In the genomic region with DNA sequence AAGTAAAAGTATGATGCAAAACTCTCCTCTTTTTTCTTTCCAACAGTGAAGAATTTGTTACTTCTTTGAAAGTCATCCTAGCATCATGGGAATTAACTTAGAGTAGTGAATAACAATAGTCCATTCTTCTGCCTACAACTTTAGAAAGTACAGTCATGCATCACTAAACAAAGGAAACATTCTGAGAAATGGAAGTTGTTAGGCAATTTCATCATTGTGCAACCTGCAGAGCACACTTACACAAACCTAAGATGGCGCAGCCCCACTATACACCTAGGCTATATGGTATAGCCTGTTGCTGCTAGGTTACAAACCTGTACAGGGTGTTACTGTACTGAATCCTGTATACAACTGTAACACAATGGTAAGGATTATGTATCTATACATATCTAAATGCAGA, we compare ENCODE assay signal across 20 cellular contexts.
DNase-seq lines count a peak whose midpoint lies in the region; ATAC-seq, FAIRE-seq and TF ChIP-seq lines count a peak whose summit lies in the region.
"Had no signal": no experiment of that assay in that cellular context is flagged by ENCODE, and none has a peak within 500 bp of the region (broad histone marks: within the 10 kb centered on the region; RNA-seq: fewer than 3 reads in every experiment).

No MANE protein-coding gene starts in this region.

- no peak for TF ChIP-seq RAD21 in GM12878 (IDR thresholded peaks at IDR 0.05; ENCODE audit: insufficient read depth, low read depth, low read length)

- no peak for TF ChIP-seq POLR2A in GM12878 (IDR thresholded peaks at IDR 0.05; ENCODE audit: low read depth, low read length)
- TF ChIP-seq POLR2A in H54 (IDR thresholded peaks at IDR 0.05; ENCODE audit: low read depth, low read length): no peak

- ATAC-seq in GM12878: peak; percentile 54
- ATAC-seq: heart right ventricle had no signal

- H3K36me3 ChIP-seq in GM12878 (ENCODE audit: control insufficient read depth in 2 of 2, insufficient read depth in 2 of 2, low read length in 1 of 2): no peaks in the 10 kb centered on the region
- no peaks in the 10 kb centered on the region for H3K36me3 ChIP-seq in keratinocyte (ENCODE audit: control insufficient read depth in 2 of 2, extremely low read depth in 1 of 2, insufficient read depth in 2 of 2, low read length in 2 of 2)
- H3K36me3 ChIP-seq in MM.1S (replicated peaks; ENCODE audit: insufficient read depth, low read length): no peaks in the 10 kb centered on the region
- H3K36me3 ChIP-seq: adrenal gland, HAP-1, heart right ventricle, right atrium auricular region, WERI-Rb-1 had no signal

- H4K20me1 ChIP-seq in GM12878 (ENCODE audit: control insufficient read depth, insufficient read depth) (no peaks in the 10 kb centered on the region), keratinocyte (ENCODE audit: control insufficient read depth, extremely low read depth, insufficient read depth, low read length) (no peaks in the 10 kb centered on the region), MM.1S (ENCODE audit: insufficient read depth, low read length) (no peaks in the 10 kb centered on the region)

- FAIRE-seq in GM12878 (lab: Jason Lieb, UNC) (no peak), keratinocyte (lab: Jason Lieb, UNC) (peak; percentile 13), H54 (lab: Jason Lieb, UNC) (no peak)

- H3K4me2 ChIP-seq in GM12878 (ENCODE audit: control insufficient read depth, insufficient read depth) (no peak overlapping the region), keratinocyte (ENCODE audit: control insufficient read depth, extremely low read depth, insufficient read depth, low read depth, low read length) (peak overlapping the region; percentile 2), MM.1S (ENCODE audit: low read depth, low read length) (no peak overlapping the region)

- H3K9ac ChIP-seq in GM12878 (ENCODE audit: control insufficient read depth, insufficient read depth, low read length): no peak overlapping the region
- no peak overlapping the region for H3K9ac ChIP-seq in keratinocyte (ENCODE audit: control insufficient read depth, extremely low read depth, insufficient read depth, low read length)
- H3K9ac ChIP-seq in MM.1S (ENCODE audit: low read length): no peak overlapping the region

- H3K27me3 ChIP-seq in GM12878 (replicated peaks in 1 of 2; ENCODE audit: control insufficient read depth in 2 of 2, insufficient read depth in 2 of 2, low read length in 1 of 2): no peaks in the 10 kb centered on the region
- H3K27me3 ChIP-seq in keratinocyte (ENCODE audit: control insufficient read depth, extremely low read depth, insufficient read depth, low read length): no peaks in the 10 kb centered on the region
- no peaks in the 10 kb centered on the region for H3K27me3 ChIP-seq in MM.1S (replicated peaks; ENCODE audit: insufficient read depth, low read length)
- H3K27me3 ChIP-seq: adrenal gland, dorsolateral prefrontal cortex, heart right ventricle, right atrium auricular region had no signal

- H3K9me2 ChIP-seq in MM.1S (replicated peaks; ENCODE audit: insufficient read depth, low read length): no peaks in the 10 kb centered on the region

- no peak overlapping the region for H3K4me3 ChIP-seq in GM12878
- no peak overlapping the region for H3K4me3 ChIP-seq in keratinocyte (ENCODE audit: control insufficient read depth in 2 of 3, extremely low read depth in 1 of 3, insufficient read depth in 2 of 3, low read depth in 1 of 3, low read length in 3 of 3)
- no peak overlapping the region for H3K4me3 ChIP-seq in MM.1S (ENCODE audit: low read length)
- H3K4me3 ChIP-seq: adrenal gland, dorsolateral prefrontal cortex, HAP-1, heart right ventricle, right atrium auricular region had no signal

- 5% methylated on average over 1 of the region's 1 CpG for WGBS in GM12878 (ENCODE audit: insufficient coverage, insufficient replicate concordance, low lambda C conversion rate, missing lambda C conversion rate)

- intact Hi-C loops in GM12878 (cut with micrococcal nuclease; ENCODE audit: unreplicated experiment): loop anchor here (10.0 kb wide), 1 partner anchor 422 kb away; no protein-coding TSS in a partner anchor

- in situ Hi-C loops in GM12878 (cut with MboI): no loop called here

- H3F3A ChIP-seq in MM.1S (ENCODE audit: insufficient read depth, low read length): no peaks in the 10 kb centered on the region

- dilution Hi-C loops in keratinocyte (cut with MboI; ENCODE audit: extremely low pct_ligation_motif_present, low sequenced_read_pairs): no loop called here

- no peak for TF ChIP-seq EP300 in GM12878 (IDR thresholded peaks at IDR 0.05; ENCODE audit: borderline replicate concordance in 1 of 2, control insufficient read depth in 1 of 2, low read depth in 2 of 2, low read length in 2 of 2)

- DNase-seq in COLO829 (ENCODE audit: low spot score): peak; percentile 30
- DNase-seq in HT1080 (ENCODE audit: low read depth): peak; percentile 72
- no peak for DNase-seq in GM12878 (ENCODE audit: low read depth, low spot score)
- peak; percentile 40 for DNase-seq in keratinocyte (ENCODE audit: low read depth, low spot score)
- no peak for DNase-seq in MM.1S
- DNase-seq in effector CD8-positive, alpha-beta T cell (lab: John Stamatoyannopoulos, UW): no peak
- DNase-seq in H54 (ENCODE audit: insufficient read length, low spot score): no peak
- DNase-seq: activated gamma-delta T cell, adrenal gland, dorsolateral prefrontal cortex, heart right ventricle, immature natural killer cell, NCI-H1092, NCI-H2081 treated with DMSO at 0.1 percent for 48 hours, NCI-H510A treated with DMSO at 0.1 percent for 48 hours, occipital lobe, SHP77, WERI-Rb-1 had no signal

- H3K4me1 ChIP-seq in GM12878 (ENCODE audit: control insufficient read depth, insufficient read depth, low read length): no peaks in the 10 kb centered on the region
- peaks cover 7% of the 10 kb centered on the region for H3K4me1 ChIP-seq in keratinocyte (ENCODE audit: control insufficient read depth, extremely low read depth, insufficient read depth, low read length)
- H3K4me1 ChIP-seq in MM.1S (ENCODE audit: low read length): no peaks in the 10 kb centered on the region
- H3K4me1 ChIP-seq: HAP-1, heart right ventricle, right atrium auricular region had no signal

- BruUV-seq in GM12878 (replicated peaks; lab: Mats Ljungman, UMichigan): no TSS peak

- H3K79me2 ChIP-seq in GM12878 (ENCODE audit: control insufficient read depth, insufficient read depth, low read length) (no peaks in the 10 kb centered on the region), keratinocyte (ENCODE audit: control insufficient read depth, insufficient read depth, low read length) (no peaks in the 10 kb centered on the region), MM.1S (ENCODE audit: low read length) (no peaks in the 10 kb centered on the region)

- SMC1A ChIA-PET in GM12878 (lab: Charles Lee; ENCODE audit: uncharacterized antibody, unreplicated experiment): no interaction called here

- TF ChIP-seq CTCF in GM12878 (IDR thresholded peaks at IDR 0.05 in 2 of 3, conservative IDR thresholded peaks at IDR 0.05 in 1 of 3; ENCODE audit: control insufficient read depth in 2 of 3, extremely low read depth in 1 of 3, insufficient read depth in 1 of 3, low read depth in 3 of 3, low read length in 3 of 3) (no peak), keratinocyte (optimal IDR thresholded peaks at IDR 0.05 in 1 of 3, IDR thresholded peaks at IDR 0.05 in 1 of 3, conservative IDR thresholded peaks at IDR 0.05 in 1 of 3; ENCODE audit: extremely low read depth in 1 of 3, insufficient read depth in 2 of 3, low read length in 3 of 3) (no peak), MM.1S (IDR thresholded peaks at IDR 0.05; ENCODE audit: low read length) (no peak)

- H2AFZ ChIP-seq in GM12878 (ENCODE audit: control insufficient read depth, low read depth, low read length): no peak overlapping the region
- H2AFZ ChIP-seq in keratinocyte (ENCODE audit: control insufficient read depth, low read length): no peak overlapping the region
- no peak overlapping the region for H2AFZ ChIP-seq in MM.1S (ENCODE audit: low read length)

- H3K9me1 ChIP-seq in keratinocyte (ENCODE audit: control insufficient read depth, extremely low read depth, insufficient read depth, low read length): no peaks in the 10 kb centered on the region

- RAD21 ChIA-PET in GM12878 (lab: Charles Lee; ENCODE audit: unreplicated experiment): no interaction called here

- H3K9me3 ChIP-seq in GM12878 (replicated peaks; ENCODE audit: control insufficient read depth, insufficient read depth, low read length): no peaks in the 10 kb centered on the region
- H3K9me3 ChIP-seq in keratinocyte (ENCODE audit: control insufficient read depth, low read depth, low read length): no peaks in the 10 kb centered on the region
- H3K9me3 ChIP-seq in MM.1S (replicated peaks; ENCODE audit: insufficient read depth, low read length): no peaks in the 10 kb centered on the region
- H3K9me3 ChIP-seq: adrenal gland, HAP-1, right atrium auricular region had no signal

- H3K27ac ChIP-seq in GM12878 (ENCODE audit: control insufficient read depth, insufficient read depth): no peak overlapping the region
- H3K27ac ChIP-seq in keratinocyte (ENCODE audit: control insufficient read depth, insufficient read depth, low read length): no peak overlapping the region
- no peak overlapping the region for H3K27ac ChIP-seq in MM.1S (ENCODE audit: low read length)
- H3K27ac ChIP-seq: adrenal gland, dorsolateral prefrontal cortex, heart right ventricle, right atrium auricular region, WERI-Rb-1 had no signal

- POLR2A ChIA-PET in GM12878 (lab: Charles Lee): no interaction called here

- CTCF ChIA-PET in GM12878 (lab: Yijun Ruan, JAX): no interaction called here

TF ChIP-seq in GM12878, 131 proteins besides CTCF, POLR2A, EP300 and RAD21 (continues in another document):
- TF ChIP-seq, protein P1, sequence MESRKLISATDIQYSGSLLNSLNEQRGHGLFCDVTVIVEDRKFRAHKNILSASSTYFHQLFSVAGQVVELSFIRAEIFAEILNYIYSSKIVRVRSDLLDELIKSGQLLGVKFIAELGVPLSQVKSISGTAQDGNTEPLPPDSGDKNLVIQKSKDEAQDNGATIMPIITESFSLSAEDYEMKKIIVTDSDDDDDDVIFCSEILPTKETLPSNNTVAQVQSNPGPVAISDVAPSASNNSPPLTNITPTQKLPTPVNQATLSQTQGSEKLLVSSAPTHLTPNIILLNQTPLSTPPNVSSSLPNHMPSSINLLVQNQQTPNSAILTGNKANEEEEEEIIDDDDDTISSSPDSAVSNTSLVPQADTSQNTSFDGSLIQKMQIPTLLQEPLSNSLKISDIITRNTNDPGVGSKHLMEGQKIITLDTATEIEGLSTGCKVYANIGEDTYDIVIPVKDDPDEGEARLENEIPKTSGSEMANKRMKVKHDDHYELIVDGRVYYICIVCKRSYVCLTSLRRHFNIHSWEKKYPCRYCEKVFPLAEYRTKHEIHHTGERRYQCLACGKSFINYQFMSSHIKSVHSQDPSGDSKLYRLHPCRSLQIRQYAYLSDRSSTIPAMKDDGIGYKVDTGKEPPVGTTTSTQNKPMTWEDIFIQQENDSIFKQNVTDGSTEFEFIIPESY (IDR thresholded peaks at IDR 0.05): no peak

Comparison
In these comparisons a context has a peak if more than half of its experiments do, and no peak if none do; other contexts are left out.
1. DNase-seq: peak in COLO829 (single experiment), HT1080 (single experiment) and keratinocyte (single experiment); none in GM12878 (single experiment), MM.1S (single experiment), effector CD8-positive, alpha-beta T cell (single experiment) and H54 (single experiment).